In genomic region chrX:18872621-18873020, GRCh38 we compare ENCODE assay signal across 12 cellular contexts.
DNase-seq lines count a peak whose midpoint lies in the region; ATAC-seq and TF ChIP-seq lines count a peak whose summit lies in the region.
"Had no signal": no experiment of that assay in that cellular context is flagged by ENCODE, and none has a peak within 500 bp of the region (broad histone marks: within the 10 kb centered on the region; RNA-seq: fewer than 3 reads in every experiment).

No MANE protein-coding gene starts in this region.

- peak overlapping the region; percentile 32 for H3K27ac ChIP-seq in A673 (ENCODE audit: low read depth, low read length, poor library complexity, severe bottlenecking)
- peak overlapping the region; percentile 84 for H3K27ac ChIP-seq in RWPE1
- peak overlapping the region; percentile 74 for H3K27ac ChIP-seq in foreskin keratinocyte
- H3K27ac ChIP-seq in sigmoid colon: peak overlapping the region; percentile 70 to 78 (median 71)
- H3K27ac ChIP-seq in right lobe of liver: no peak overlapping the region

- no peaks in the 10 kb centered on the region for H3K36me3 ChIP-seq in A673 (ENCODE audit: insufficient read depth, low read length, poor library complexity, severe bottlenecking)
- H3K36me3 ChIP-seq in sigmoid colon: no peaks in the 10 kb centered on the region
- no peaks in the 10 kb centered on the region for H3K36me3 ChIP-seq in right lobe of liver

- no peak overlapping the region for H3K4me3 ChIP-seq in A673 (ENCODE audit: low read depth, low read length, poor library complexity, severe bottlenecking)
- H3K4me3 ChIP-seq in sigmoid colon: no peak overlapping the region
- H3K4me3 ChIP-seq in right lobe of liver: no peak overlapping the region

- CTCF ChIA-PET in A673 (lab: Charles Lee) (no interaction called here), RWPE1 (lab: Yijun Ruan, JAX) (no interaction called here)

- TF ChIP-seq EP300 in sigmoid colon (IDR thresholded peaks at IDR 0.05): no peak

- 94 to 95% methylated on average over 8 of the region's 8 CpGs for WGBS in sigmoid colon, 2 donors
- WGBS in right lobe of liver (ENCODE audit: insufficient coverage, low coverage, low lambda C conversion rate, missing lambda C conversion rate): no CpG with 5 or more reads among the region's 8 CpGs

- no peak for TF ChIP-seq POLR2A in sigmoid colon (IDR thresholded peaks at IDR 0.05)
- no peak for TF ChIP-seq POLR2A in right lobe of liver (IDR thresholded peaks at IDR 0.05)

- POLR2A ChIA-PET in A673 (lab: Charles Lee; ENCODE audit: low non-redundant PET) (no interaction called here), RWPE1 (lab: Yijun Ruan, JAX; ENCODE audit: low non-redundant PET) (no interaction called here)

- H3K9me3 ChIP-seq in A673 (ENCODE audit: low read depth, low read length, poor library complexity, severe bottlenecking) (no peaks in the 10 kb centered on the region), sigmoid colon (no peaks in the 10 kb centered on the region), right lobe of liver (no peaks in the 10 kb centered on the region)

- DNase-seq in A673 (ENCODE audit: low spot score) (no peak), RWPE1 (ENCODE audit: low spot score) (no peak), foreskin keratinocyte (no peak), sigmoid colon (no peak), nucleus accumbens (lab: John Stamatoyannopoulos, UW) (no peak), right lobe of liver (no peak)
- DNase-seq in stimulated activated CD4-positive, alpha-beta T cell treated with anti-CD3 and anti-CD28 coated beads, Interleukin-4, amount 100 ng/mL, for 1 hour: no peak
- DNase-seq: activated CD4-positive, alpha-beta T cell treated with anti-CD3 and anti-CD28 coated beads, Interleukin-2, amount 50 U/mL, for 1 hour; Calu3; H7; retina had no signal

- H3K27me3 ChIP-seq in A673 (replicated peaks; ENCODE audit: insufficient read depth, low read depth, low read length, poor library complexity) (no peaks in the 10 kb centered on the region), foreskin keratinocyte (no peaks in the 10 kb centered on the region), sigmoid colon (no peaks in the 10 kb centered on the region), right lobe of liver (no peaks in the 10 kb centered on the region)

- H3K4me1 ChIP-seq in A673 (ENCODE audit: insufficient read depth, low read length, poor library complexity, severe bottlenecking) (peaks cover 20% of the 10 kb centered on the region), foreskin keratinocyte (no peaks in the 10 kb centered on the region), sigmoid colon (peaks cover 0 to 27% (median 22%) of the 10 kb centered on the region in 4 donors), right lobe of liver (no peaks in the 10 kb centered on the region)

- TF ChIP-seq CTCF in A673 (conservative IDR thresholded peaks at IDR 0.05; ENCODE audit: low read depth, low read length) (no peak), RWPE1 (conservative IDR thresholded peaks at IDR 0.05; ENCODE audit: low read depth) (no peak), foreskin keratinocyte (conservative IDR thresholded peaks at IDR 0.05) (no peak), sigmoid colon (IDR thresholded peaks at IDR 0.05) (no peak), right lobe of liver (IDR thresholded peaks at IDR 0.05) (no peak)

- ATAC-seq in foreskin keratinocyte (no peak), right lobe of liver (no peak), GM21528 (IDR thresholded peaks at IDR 0.05; ENCODE audit: low FRiP score, unreplicated experiment) (no peak)

- no TSS peak for BruUV-seq in A673 (replicated peaks; lab: Mats Ljungman, UMichigan)

- intact Hi-C loops in A673 (cut with micrococcal nuclease; ENCODE audit: unreplicated experiment) (no loop called here), sigmoid colon (cut with DNase I) (no loop called here), right lobe of liver (cut with DNase I) (no loop called here)

Comparison
In these comparisons a context has a peak if more than half of its experiments do, and no peak if none do; other contexts are left out.
1. H3K27ac ChIP-seq: peak in A673 (single experiment), RWPE1 (single experiment), foreskin keratinocyte (single experiment) and sigmoid colon (4 of 4); none in right lobe of liver (0 of 3).